8 cellular contexts compared by ENCODE assay signal in the genomic region with DNA sequence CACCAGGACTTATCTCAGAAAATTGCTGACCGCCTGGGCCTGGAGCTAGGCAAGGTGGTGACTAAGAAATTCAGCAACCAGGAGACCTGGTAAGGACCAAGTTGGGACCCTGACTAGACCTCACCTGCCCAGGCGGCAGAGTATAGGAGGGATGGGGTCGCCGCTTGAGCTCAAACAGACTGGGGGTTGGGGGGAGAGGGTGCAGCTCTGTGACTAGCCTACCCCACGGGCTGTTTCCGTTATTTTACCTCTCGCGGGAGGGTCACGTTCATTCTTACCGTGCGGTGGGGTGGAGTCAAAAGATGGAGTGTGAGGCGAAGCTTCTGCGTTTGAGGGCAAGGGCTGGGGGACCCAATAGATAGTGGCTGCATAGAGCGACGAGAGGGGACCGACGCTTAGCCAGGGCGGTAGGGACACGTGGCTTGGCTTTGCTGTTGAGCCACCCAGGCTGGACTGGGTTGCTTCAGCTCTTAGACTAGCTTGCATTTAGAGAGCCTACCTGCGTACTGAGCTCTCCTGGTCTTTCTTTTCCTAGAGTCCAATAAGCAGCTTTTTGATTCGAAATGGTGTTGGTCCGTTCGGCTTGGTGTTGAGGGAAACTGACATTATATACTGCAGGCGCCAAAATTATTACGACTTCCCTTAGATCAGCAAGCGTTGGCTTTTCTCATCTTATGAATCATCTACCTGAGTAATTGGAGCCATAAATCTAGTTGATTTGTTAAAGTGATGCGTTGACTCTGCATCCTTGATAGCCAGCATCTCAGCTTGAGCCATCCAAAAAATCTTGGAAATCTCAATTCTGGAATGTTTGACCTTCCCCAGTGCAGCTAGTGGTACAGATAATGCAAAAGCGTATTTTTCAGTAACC.
A peak's percentile ranks its signal among the peaks of the same experiment; 100 is the strongest.
DNase-seq lines count a peak whose midpoint lies in the region; ATAC-seq lines count a peak whose summit lies in the region.

No MANE protein-coding gene starts in this region.

- H3K4me1 ChIP-seq in duodenal mucosa (ENCODE audit: control insufficient read depth in 1 of 2, insufficient read depth in 2 of 2, low read length in 2 of 2): peaks cover 3 to 11% of the 10 kb centered on the region in 2 donors

- H3K4me3 ChIP-seq in duodenal mucosa (ENCODE audit: low read depth in 1 of 2, low read length in 2 of 2): peak overlapping the region; percentile 80 to 87

- no peaks in the 10 kb centered on the region for H3K36me3 ChIP-seq in duodenal mucosa (ENCODE audit: control insufficient read depth in 1 of 2, insufficient read depth in 2 of 2, low read length in 2 of 2)

- peaks cover 17% of the 10 kb centered on the region for H3K4me1 Mint-ChIP-seq in memory B cell

- H3K9me3 Mint-ChIP-seq in memory B cell: no peaks in the 10 kb centered on the region

- peak overlapping the region; percentile 93 for H3K4me3 Mint-ChIP-seq in memory B cell

- H3K9me3 ChIP-seq in duodenal mucosa (ENCODE audit: control insufficient read depth in 1 of 2, low read length in 2 of 2): no peaks in the 10 kb centered on the region

- ATAC-seq in HG02642 (IDR thresholded peaks at IDR 0.05; ENCODE audit: poor library complexity, unreplicated experiment) (peak; percentile 41), memory B cell (ENCODE audit: low read depth) (peak; percentile 62)

- peak overlapping the region; percentile 86 for H3K27ac Mint-ChIP-seq in memory B cell

- no peaks in the 10 kb centered on the region for H3K27me3 ChIP-seq in duodenal mucosa (ENCODE audit: control insufficient read depth in 1 of 2, insufficient read depth in 2 of 2, low read length in 2 of 2)

- H3K27ac ChIP-seq in duodenal mucosa (ENCODE audit: low read depth, low read length): peak overlapping the region; percentile 20

- peak; percentile 10 for DNase-seq in NCI-H2029 (lab: John Stamatoyannopoulos, UW)
- no peak for DNase-seq in NCI-H2029 treated with DMSO at 0.1 percent for 48 hours (lab: John Stamatoyannopoulos, UW)
- DNase-seq in NCI-H146 treated with DMSO at 0.1 percent for 48 hours (lab: John Stamatoyannopoulos, UW; ENCODE audit: unreplicated experiment): peak; percentile 9
- DNase-seq in activated CD4-positive, alpha-beta T cell treated with anti-CD3 and anti-CD28 coated beads for 1 hour: peak; percentile 29
- peak; percentile 34 to 40 for DNase-seq in memory B cell (ENCODE audit: low spot score in 2 of 2)
- DNase-seq in stimulated activated CD8-positive, alpha-beta memory T cell treated with anti-CD3 and anti-CD28 coated beads, Interleukin-12 subunit alpha, Interleukin-12 subunit beta, amount 100 ng/mL, for 4 hours (ENCODE audit: low read depth): peak; percentile 5

- no peaks in the 10 kb centered on the region for H3K27me3 Mint-ChIP-seq in memory B cell

- no peaks in the 10 kb centered on the region for H3K36me3 Mint-ChIP-seq in memory B cell

- H3K9ac ChIP-seq in duodenal mucosa (ENCODE audit: low read depth in 1 of 2, low read length in 2 of 2): peak overlapping the region; percentile 54 to 61
